In the genomic region with DNA sequence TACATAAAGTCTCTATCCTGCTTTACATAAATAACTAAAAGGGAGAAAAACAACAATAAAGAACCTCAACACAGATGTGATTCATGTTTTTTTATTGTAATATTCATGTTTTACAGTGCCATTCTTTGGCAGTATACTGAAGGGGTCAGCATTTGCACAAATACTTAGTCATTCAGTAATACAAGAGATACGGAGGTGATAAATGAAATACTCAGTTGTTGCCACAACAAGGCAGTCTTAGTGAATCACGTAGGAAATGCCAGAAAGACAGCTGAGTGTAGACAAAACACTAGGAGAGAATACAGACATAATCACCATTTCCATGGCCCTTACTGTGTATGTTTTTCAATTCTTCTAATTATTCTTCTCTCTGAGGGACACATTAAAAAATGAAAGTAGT, we compare ENCODE assay signal across 1 cellular context.
TF ChIP-seq lines count a peak whose summit lies in the region.

No MANE protein-coding gene starts in this region.

TF ChIP-seq in IMR-90, 13 proteins besides CTCF, POLR2A, EP300 and RAD21 (continued from another document):
- no peak for TF ChIP-seq MAZ (IDR thresholded peaks at IDR 0.05; ENCODE audit: borderline replicate concordance, low read depth, low read length)
- TF ChIP-seq SMC3 (IDR thresholded peaks at IDR 0.05; ENCODE audit: low read depth, low read length) = 0 out of 2 replicates have a peak, but pooled peaks have one; percentile 5
- TF ChIP-seq USF2 (IDR thresholded peaks at IDR 0.05; ENCODE audit: low read depth, low read length) = no peak
- TF ChIP-seq RCOR1 (IDR thresholded peaks at IDR 0.05; ENCODE audit: insufficient replicate concordance, low read length) = no peak
- peak; percentile 83 for TF ChIP-seq FOS (IDR thresholded peaks at IDR 0.05; ENCODE audit: low read depth, low read length)
